18 cellular contexts compared by ENCODE assay signal in genomic region chrX:154531626-154532025, GRCh38. TPM values are rescaled to one million over a fixed set of nuclear protein-coding genes. Genes with fewer than 3 reads are reported as not detected.
DNase-seq lines count a peak whose midpoint lies in the region; ATAC-seq, FAIRE-seq and TF ChIP-seq lines count a peak whose summit lies in the region.
"Had no signal": no experiment of that assay in that cellular context is flagged by ENCODE, and none has a peak within 500 bp of the region (broad histone marks: within the 10 kb centered on the region; RNA-seq: fewer than 3 reads in every experiment).

No MANE protein-coding gene starts in this region.

- no peaks in the 10 kb centered on the region for H3K9me3 Mint-ChIP-seq in MCF 10A (ENCODE audit: unreplicated experiment)
- H3K9me3 Mint-ChIP-seq: activated B cell treated with CpG ODN at 0.5 μM for 24 hours; activated T-helper 17 cell treated with anti-CD3 and anti-CD28 coated beads, Interleukin-2, amount 50 U/mL, for 72 hours; T-helper 1 cell treated with Interleukin-12 subunit alpha and Interleukin-12 subunit beta and Interleukin-4 antibody, amounts not matched to agents 30 μg/mL and 1 μg/mL, for 36 hours had no signal

- CTCF ChIA-PET in MCF 10A (lab: Yijun Ruan, JAX) (interaction anchor here (2.4 to 6.3 kb wide), 2 partner anchors 158 to 518 kb away, joined by 19 to 54 read pairs; partner anchors contain the start of gene FLNA), mammary epithelial cell (lab: Charles Lee; ENCODE audit: low non-redundant PET) (no interaction called here)

- no peak for FAIRE-seq in urothelium cell line (lab: Jason Lieb, UNC)
- FAIRE-seq: pancreas, small intestine had no signal

- H3K4me1 Mint-ChIP-seq in MCF 10A (ENCODE audit: insufficient read depth, unreplicated experiment), result peaks cover 6% of the 10 kb centered on the region
- H3K4me1 Mint-ChIP-seq: activated T-helper 17 cell treated with anti-CD3 and anti-CD28 coated beads, Interleukin-2, amount 50 U/mL, for 72 hours had no signal

- H3K27ac Mint-ChIP-seq in MCF 10A (ENCODE audit: low read depth, unreplicated experiment), result peak overlapping the region; percentile 58
- H3K27ac Mint-ChIP-seq: activated B cell treated with CpG ODN at 0.5 μM for 24 hours; activated T-helper 17 cell treated with anti-CD3 and anti-CD28 coated beads, Interleukin-2, amount 50 U/mL, for 72 hours had no signal

- TF ChIP-seq POLR2A in uterus (IDR thresholded peaks at IDR 0.05), result no peak

- no peak overlapping the region for H2AFZ ChIP-seq in mammary epithelial cell (ENCODE audit: low read depth, low read length)

- intact Hi-C loops in MCF 10A (cut with micrococcal nuclease) (loop anchor here (5.0 kb wide), 2 partner anchors 134 to 769 kb away; partner anchors contain the start of genes PLXNB3 and RPL10), mammary epithelial cell (cut with micrococcal nuclease) (no loop called here), left lung (cut with DNase I) (no loop called here), uterus (cut with DNase I; ENCODE audit: low total_unique reads) (no loop called here)

- H3K36me3 Mint-ChIP-seq in MCF 10A (ENCODE audit: insufficient read depth, unreplicated experiment), result peaks cover 18% of the 10 kb centered on the region

- TF ChIP-seq CTCF in MCF 10A (IDR thresholded peaks at IDR 0.05; ENCODE audit: unreplicated experiment) (no peak), mammary epithelial cell (conservative IDR thresholded peaks at IDR 0.05 in 1 of 2, IDR thresholded peaks at IDR 0.05 in 1 of 2; ENCODE audit: extremely low read depth in 1 of 2, insufficient read depth in 1 of 2, low read depth in 1 of 2, low read length in 2 of 2) (no peak), astrocyte of the spinal cord (IDR thresholded peaks at IDR 0.05; ENCODE audit: low read depth, low read length) (no peak), left lung (IDR thresholded peaks at IDR 0.05) (no peak), uterus (IDR thresholded peaks at IDR 0.05) (no peak)

- H3K27me3 Mint-ChIP-seq in MCF 10A (ENCODE audit: insufficient read depth, unreplicated experiment), result no peaks in the 10 kb centered on the region
- H3K27me3 Mint-ChIP-seq: activated B cell treated with CpG ODN at 0.5 μM for 24 hours; activated T-helper 17 cell treated with anti-CD3 and anti-CD28 coated beads, Interleukin-2, amount 50 U/mL, for 72 hours had no signal

- H3K9me3 ChIP-seq in mammary epithelial cell (replicated peaks; ENCODE audit: insufficient read depth, low read length) (no peaks in the 10 kb centered on the region), left lung (no peaks in the 10 kb centered on the region), uterus (no peaks in the 10 kb centered on the region)
- H3K9me3 ChIP-seq: adrenal gland, pancreas had no signal

- no TSS peak for BruUV-seq in MCF 10A (replicated peaks; lab: Mats Ljungman, UMichigan)
- no TSS peak for BruUV-seq in mammary epithelial cell (replicated peaks; lab: Mats Ljungman, UMichigan)

- no peak for DNase-seq in MCF 10A (ENCODE audit: unreplicated experiment)
- no peak for DNase-seq in mammary epithelial cell
- DNase-seq in astrocyte of the spinal cord (ENCODE audit: low read depth, low spot score), result peak; percentile 36
- no peak for DNase-seq in left lung
- DNase-seq in uterus, result no peak
- DNase-seq in medulla oblongata (ENCODE audit: extremely low spot score), result no peak
- no peak for DNase-seq in putamen (ENCODE audit: low spot score)
- no peak for DNase-seq in urothelium cell line (ENCODE audit: low spot score)
- DNase-seq: 8988T, activated B cell treated with CpG ODN at 0.5 μM for 24 hours, adrenal gland, DMS79, pancreas, small intestine had no signal

- H3K27me3 ChIP-seq in mammary epithelial cell (ENCODE audit: insufficient read depth, low read length), result no peaks in the 10 kb centered on the region
- no peaks in the 10 kb centered on the region for H3K27me3 ChIP-seq in left lung
- no peaks in the 10 kb centered on the region for H3K27me3 ChIP-seq in uterus
- H3K27me3 ChIP-seq: adrenal gland, pancreas had no signal

- no peak overlapping the region for H3K9ac ChIP-seq in mammary epithelial cell (ENCODE audit: insufficient read depth, low read length)

- ATAC-seq in left lung, result peak; percentile 3
- ATAC-seq: activated T-helper 17 cell treated with anti-CD3 and anti-CD28 coated beads, Interleukin-2, amount 50 U/mL, for 72 hours; pancreas had no signal

- H3K4me1 ChIP-seq in mammary epithelial cell (ENCODE audit: insufficient read depth, low read length) (peaks cover 15% of the 10 kb centered on the region), left lung (peaks cover 0 to 13% of the 10 kb centered on the region in 2 donors), uterus (no peaks in the 10 kb centered on the region)

- no peaks in the 10 kb centered on the region for H4K20me1 ChIP-seq in mammary epithelial cell (ENCODE audit: insufficient read depth, low read length)

- H3K4me3 ChIP-seq in mammary epithelial cell (replicated peaks in 1 of 3; ENCODE audit: insufficient read depth in 1 of 3, low read depth in 2 of 3, low read length in 3 of 3) (no peak overlapping the region), astrocyte of the spinal cord (ENCODE audit: low read depth, low read length) (no peak overlapping the region), left lung (no peak overlapping the region), uterus (no peak overlapping the region)
- H3K4me3 ChIP-seq: adrenal gland, pancreas had no signal

- POLR2A ChIA-PET in MCF 10A (lab: Yijun Ruan, JAX), result interaction anchor here (1.0 kb wide), 1 partner anchor 15 kb away, joined by 4 read pairs; the partner anchor contains the start of gene FAM3A

- dilution Hi-C loops in mammary epithelial cell (cut with HindIII; ENCODE audit: low sequenced_read_pairs), result no loop called here

- in situ Hi-C loops in mammary epithelial cell (cut with MboI; ENCODE audit: low sequenced_read_pairs in 2 of 2) (no loop called here), astrocyte of the spinal cord (cut with HindIII; ENCODE audit: low sequenced_read_pairs) (no loop called here)

- H3K27ac ChIP-seq in mammary epithelial cell (ENCODE audit: insufficient read depth, low read depth, low read length) (no peak overlapping the region), left lung (no peak overlapping the region), uterus (peak overlapping the region; percentile 5 to 44)
- H3K27ac ChIP-seq: adrenal gland, C4-2B, epithelial cell of prostate, pancreas had no signal

- no peaks in the 10 kb centered on the region for H3K36me3 ChIP-seq in mammary epithelial cell (ENCODE audit: insufficient read depth, low read length)
- H3K36me3 ChIP-seq in left lung, result peaks cover 0 to 43% of the 10 kb centered on the region in 2 donors
- no peaks in the 10 kb centered on the region for H3K36me3 ChIP-seq in uterus
- H3K36me3 ChIP-seq: pancreas had no signal

- 56% methylated on average over 3 of the region's 16 CpGs for WGBS in mammary epithelial cell (ENCODE audit: low coverage, missing lambda C conversion rate)

- H3K79me2 ChIP-seq in mammary epithelial cell (ENCODE audit: insufficient read depth, low read length), result no peaks in the 10 kb centered on the region

- no peak overlapping the region for H3K4me3 Mint-ChIP-seq in MCF 10A (ENCODE audit: unreplicated experiment)
- H3K4me3 Mint-ChIP-seq: activated B cell treated with CpG ODN at 0.5 μM for 24 hours; activated T-helper 17 cell treated with anti-CD3 and anti-CD28 coated beads, Interleukin-2, amount 50 U/mL, for 72 hours; T-helper 1 cell treated with Interleukin-12 subunit alpha and Interleukin-12 subunit beta and Interleukin-4 antibody, amounts not matched to agents 30 μg/mL and 1 μg/mL, for 36 hours had no signal

- H3K4me2 ChIP-seq in mammary epithelial cell (ENCODE audit: insufficient read depth, low read depth, low read length), result no peak overlapping the region

RNA-seq across cellular contexts. Expression of gene G6PD, which starts 15.0 kb away (rescaled TPM):
- 42.1 and 49.5 TPM in 2 replicates for total RNA-seq in MCF 10A (2022)
- total RNA-seq in mammary epithelial cell, result 100 to 1,000 TPM in 1 of 2 donors, 10 to 100 TPM in 1; 77.2 to 124 TPM
- polyA plus RNA-seq in mammary epithelial cell, result 150 TPM
- polyA minus RNA-seq in mammary epithelial cell, result 115 TPM
- total RNA-seq in left lung, result 100 to 1,000 TPM in 1 of 2 donors, 10 to 100 TPM in 1; 66.8 to 109 TPM
- 10 to 100 TPM; 15.5 to 69.6 (median 23.8) TPM for total RNA-seq in uterus

RNA-seq across cellular contexts. Expression of gene FAM3A, which starts 15.6 kb away (rescaled TPM):
- total RNA-seq in MCF 10A (2022), result 40.9 and 45.3 TPM in 2 replicates
- 10 to 100 TPM; 24.3 to 41.4 TPM for total RNA-seq in mammary epithelial cell
- 29.2 TPM for polyA plus RNA-seq in mammary epithelial cell
- 9.1 TPM for polyA minus RNA-seq in mammary epithelial cell
- 10 to 100 TPM; 35.3 to 43.6 TPM for total RNA-seq in left lung
- total RNA-seq in uterus, result 10 to 100 TPM in 2 of 4 donors, 1 to 10 TPM in 2; 5.1 to 55.9 (median 15.4) TPM

RNA-seq across cellular contexts. Expression of gene IKBKG, which starts 15.8 kb away (rescaled TPM):
- total RNA-seq in MCF 10A (2022) (29.3 and 32.1 TPM in 2 replicates), mammary epithelial cell (10 to 100 TPM; 11.2 to 31.4 TPM), left lung (10 to 100 TPM; 28.1 to 52.5 TPM), uterus (10 to 100 TPM in 3 of 4 donors, 1 to 10 TPM in 1; 2.6 to 30.0 (median 18.3) TPM)
- polyA plus RNA-seq in mammary epithelial cell, result 27.0 TPM
- 12.4 TPM for polyA minus RNA-seq in mammary epithelial cell

RNA-seq across cellular contexts. Expression of gene SLC10A3, which starts 41.2 kb away (rescaled TPM):
- total RNA-seq in MCF 10A (2022) (17.9 and 21.2 TPM in 2 replicates), mammary epithelial cell (10 to 100 TPM; 27.2 to 29.6 TPM), left lung (10 to 100 TPM; 25.1 to 26.8 TPM), uterus (10 to 100 TPM in 3 of 4 donors, 1 to 10 TPM in 1; 9.1 to 62.8 (median 32.7) TPM)
- polyA plus RNA-seq in mammary epithelial cell, result 29.3 TPM
- polyA minus RNA-seq in mammary epithelial cell, result 20.1 TPM

RNA-seq across cellular contexts. Expression of gene UBL4A, which starts 45.2 kb away (rescaled TPM):
- total RNA-seq in MCF 10A (2022), result 26.7 and 27.9 TPM in 2 replicates
- total RNA-seq in mammary epithelial cell, result 10 to 100 TPM; 30.5 to 33.2 TPM
- polyA plus RNA-seq in mammary epithelial cell, result 36.6 TPM
- polyA minus RNA-seq in mammary epithelial cell, result 21.6 TPM
- 10 to 100 TPM; 33.4 to 37.9 TPM for total RNA-seq in left lung
- total RNA-seq in uterus, result 10 to 100 TPM; 14.7 to 36.3 (median 29.5) TPM

Comparison
In these comparisons a context has a peak if more than half of its experiments do, and no peak if none do; other contexts are left out.
1. H3K27ac ChIP-seq: peak in uterus (2 of 2); none in mammary epithelial cell (single experiment) and left lung (0 of 2).